13 cellular contexts compared by ENCODE assay signal in the genomic region with DNA sequence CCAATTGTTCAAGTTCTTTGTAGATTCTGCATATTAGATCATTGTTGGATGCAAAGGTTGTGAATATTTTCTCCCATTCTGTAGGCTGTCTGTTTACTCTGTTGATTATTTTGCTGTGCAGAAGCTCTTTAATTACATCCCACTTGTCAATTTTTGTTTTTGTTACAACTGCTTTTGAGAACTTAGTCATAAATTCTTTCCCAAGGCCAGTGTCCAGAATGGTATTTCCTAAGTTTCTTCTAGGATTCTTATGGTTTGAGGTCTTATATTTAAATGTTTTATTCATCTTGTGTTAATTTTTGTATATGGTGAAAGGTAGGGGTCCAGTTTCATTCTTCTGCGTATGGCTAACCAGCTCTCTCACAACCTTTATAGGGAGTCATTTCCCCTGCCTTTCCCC.
A peak's percentile ranks its signal among the peaks of the same experiment; 100 is the strongest.
DNase-seq lines count a peak whose midpoint lies in the region; ATAC-seq and TF ChIP-seq lines count a peak whose summit lies in the region.
"Had no signal": no experiment of that assay in that cellular context is flagged by ENCODE, and none has a peak within 500 bp of the region (broad histone marks: within the 10 kb centered on the region; RNA-seq: fewer than 3 reads in every experiment).

No MANE protein-coding gene starts in this region.

- no peaks in the 10 kb centered on the region for H3K27me3 Mint-ChIP-seq in chondrocyte (ENCODE audit: low read depth)
- H3K27me3 Mint-ChIP-seq: CD4-positive, CD25-positive, alpha-beta regulatory T cell had no signal

- H3K14ac ChIP-seq in IMR-90 (replicated peaks; ENCODE audit: low read depth, low read length): no peak overlapping the region

- H2BK15ac ChIP-seq in IMR-90 (ENCODE audit: low read depth, low read length): no peak overlapping the region

- H3K4me1 Mint-ChIP-seq in chondrocyte (ENCODE audit: low read depth): peaks cover 26% of the 10 kb centered on the region
- H3K4me1 Mint-ChIP-seq: CD4-positive, CD25-positive, alpha-beta regulatory T cell had no signal

- peaks cover 12% of the 10 kb centered on the region for H3K36me3 ChIP-seq in IMR-90 (ENCODE audit: control insufficient read depth, insufficient read depth, low read length)

- no peak overlapping the region for H2AFZ ChIP-seq in IMR-90 (replicated peaks; ENCODE audit: low read length, poor library complexity)

- no peak overlapping the region for H2AK5ac ChIP-seq in IMR-90 (ENCODE audit: low read depth, low read length)

- H3K79me1 ChIP-seq in IMR-90 (ENCODE audit: low read depth in 1 of 2, low read length in 2 of 2): peaks cover 0 to 3% of the 10 kb centered on the region in 2 experiments; a peak in 2 of 4 replicates

- no peak overlapping the region for H2BK20ac ChIP-seq in IMR-90 (ENCODE audit: low read depth, low read length)

- no peak overlapping the region for H3K27ac ChIP-seq in AG04450 (ENCODE audit: low read depth, low read length)
- peak overlapping the region; percentile 29; the same call in 1 of the 2 replicates for H3K27ac ChIP-seq in IMR-90 (ENCODE audit: insufficient read depth, low read length)
- H3K27ac ChIP-seq: 22Rv1; BLaER1 treated with 17β-estradiol and CSF1 and Interleukin-3, amounts not matched to agents 10 nM and 100 nM; HL-60 had no signal

- dilution Hi-C loops in IMR-90 (cut with HindIII; ENCODE audit: low sequenced_read_pairs, unreplicated experiment): no loop called here

- H2BK120ac ChIP-seq in IMR-90 (ENCODE audit: low read depth, low read length): peak overlapping the region; percentile 52; the same call in 1 of the 2 replicates

- no peak overlapping the region for H4K8ac ChIP-seq in IMR-90 (ENCODE audit: low read depth in 2 of 2, low read length in 2 of 2)

- H3K36me3 Mint-ChIP-seq in chondrocyte (ENCODE audit: low read depth): peaks cover 44% of the 10 kb centered on the region

- peaks cover 7% of the 10 kb centered on the region; the same call in 1 of the 2 replicates for H3K4me1 ChIP-seq in IMR-90 (ENCODE audit: control insufficient read depth, insufficient read depth, low read length)
- H3K4me1 ChIP-seq: BLaER1 treated with 17β-estradiol and CSF1 and Interleukin-3, amounts not matched to agents 10 nM and 100 nM had no signal

- no CpG with 5 or more reads among the region's 1 CpG for WGBS in IMR-90 (ENCODE audit: extremely low coverage in 2 of 2, insufficient read length in 1 of 2), 2 experiments

- no peak overlapping the region for H3K9ac ChIP-seq in IMR-90 (ENCODE audit: low read depth, low read length)
- H3K9ac ChIP-seq: BLaER1 treated with 17β-estradiol and CSF1 and Interleukin-3, amounts not matched to agents 10 nM and 100 nM had no signal

- TF ChIP-seq CTCF in AG04450 (IDR thresholded peaks at IDR 0.05; ENCODE audit: low read depth, low read length): no peak
- TF ChIP-seq CTCF in IMR-90 (conservative IDR thresholded peaks at IDR 0.05; ENCODE audit: low read depth, low read length): no peak
- no peak for TF ChIP-seq CTCF in chondrocyte (IDR thresholded peaks at IDR 0.05)
- TF ChIP-seq CTCF in fibroblast of villous mesenchyme (IDR thresholded peaks at IDR 0.05; ENCODE audit: insufficient read depth, low read depth, low read length): no peak

- H3K4me3 Mint-ChIP-seq in chondrocyte (ENCODE audit: unreplicated experiment): no peak overlapping the region
- H3K4me3 Mint-ChIP-seq: CD4-positive, CD25-positive, alpha-beta regulatory T cell had no signal

- TF ChIP-seq POLR2A in IMR-90 (IDR thresholded peaks at IDR 0.05; ENCODE audit: low read depth, low read length): no peak

- peaks cover 7% of the 10 kb centered on the region; the same call in 1 of the 2 replicates for H3K9me3 ChIP-seq in AG04450 (ENCODE audit: control insufficient read depth, insufficient read depth, low read length)
- H3K9me3 ChIP-seq in IMR-90 (ENCODE audit: control insufficient read depth, insufficient read depth, low read length): peaks cover 3% of the 10 kb centered on the region; the same call in 1 of the 2 replicates

- H3K18ac ChIP-seq in IMR-90 (ENCODE audit: low read depth, low read length): peak overlapping the region; percentile 77; the same call in 1 of the 2 replicates

- BruUV-seq in IMR-90 (replicated peaks; lab: Mats Ljungman, UMichigan): no TSS peak

- ATAC-seq in IMR-90 (ENCODE audit: low read depth): peak; percentile 84
- ATAC-seq in HG03045 (IDR thresholded peaks at IDR 0.05; ENCODE audit: unreplicated experiment): no peak

- no peaks in the 10 kb centered on the region for H3K9me1 ChIP-seq in IMR-90 (ENCODE audit: insufficient read depth, low read length)

- no peak overlapping the region for H3K23ac ChIP-seq in IMR-90 (ENCODE audit: low read depth, low read length)

- peaks cover 38% of the 10 kb centered on the region for H3K9me3 Mint-ChIP-seq in chondrocyte (ENCODE audit: low read depth)

- intact Hi-C loops in IMR-90 (cut with micrococcal nuclease): no loop called here

- in situ Hi-C loops in IMR-90 (cut with MboI; ENCODE audit: low sequenced_read_pairs): no loop called here

- H3K27ac Mint-ChIP-seq in chondrocyte (ENCODE audit: unreplicated experiment): peak overlapping the region; percentile 28
- H3K27ac Mint-ChIP-seq: CD4-positive, CD25-positive, alpha-beta regulatory T cell had no signal

- H4K5ac ChIP-seq in IMR-90 (ENCODE audit: low read depth, low read length): no peak overlapping the region

- H2BK5ac ChIP-seq in IMR-90 (ENCODE audit: low read depth, low read length, poor library complexity, severe bottlenecking): peak overlapping the region; percentile 69

- CTCF ChIA-PET in AG04450 (lab: Charles Lee): no interaction called here
- CTCF ChIA-PET in IMR-90 (lab: Yijun Ruan, JAX): interaction anchor here (0.6 kb wide), 1 partner anchor 180 kb away, joined by 4 read pairs; no protein-coding TSS in a partner anchor

- H3K4me2 ChIP-seq in IMR-90 (ENCODE audit: low read depth, low read length): peak overlapping the region; percentile 46; the same call in 1 of the 2 replicates
- H3K4me2 ChIP-seq: BLaER1 treated with 17β-estradiol and CSF1 and Interleukin-3, amounts not matched to agents 10 nM and 100 nM had no signal

- H3K27me3 ChIP-seq in AG04450 (ENCODE audit: control insufficient read depth, insufficient read depth, low read length) (no peaks in the 10 kb centered on the region), IMR-90 (ENCODE audit: control insufficient read depth, insufficient read depth, low read length) (no peaks in the 10 kb centered on the region)
- H3K27me3 ChIP-seq: BLaER1 treated with 17β-estradiol and CSF1 and Interleukin-3, amounts not matched to agents 10 nM and 100 nM had no signal

- H3K4me3 ChIP-seq in AG04450 (ENCODE audit: low read depth, low read length): no peak overlapping the region
- no peak overlapping the region for H3K4me3 ChIP-seq in IMR-90 (ENCODE audit: insufficient read depth, low read depth, low read length)
- H3K4me3 ChIP-seq in fibroblast of villous mesenchyme (ENCODE audit: low read depth, low read length): no peak overlapping the region
- H3K4me3 ChIP-seq: BLaER1 treated with 17β-estradiol and CSF1 and Interleukin-3, amounts not matched to agents 10 nM and 100 nM had no signal

- POLR2A ChIA-PET in AG04450 (lab: Yijun Ruan, JAX) (no interaction called here), IMR-90 (lab: Charles Lee; ENCODE audit: unreplicated experiment) (no interaction called here)

- DNase-seq in AG04450 (ENCODE audit: low read depth, low spot score) (peak; percentile 30), IMR-90 (peak; percentile 70), chondrocyte (ENCODE audit: low spot score) (no peak), fibroblast of villous mesenchyme (ENCODE audit: low read depth) (peak; percentile 59), NCI-H2081 treated with DMSO at 0.1 percent for 48 hours (lab: John Stamatoyannopoulos, UW) (no peak), NCI-H69 (lab: John Stamatoyannopoulos, UW) (no peak)
- DNase-seq in activated naive CD4-positive, alpha-beta T cell treated with Interleukin-2 at 50 U/mL for 16 hours: no peak
- DNase-seq: CD4-positive, CD25-positive, alpha-beta regulatory T cell; HCEC 1CT had no signal

- H4K20me1 ChIP-seq in IMR-90 (ENCODE audit: insufficient read depth, low read length): no peaks in the 10 kb centered on the region
- H4K20me1 ChIP-seq: BLaER1 treated with 17β-estradiol and CSF1 and Interleukin-3, amounts not matched to agents 10 nM and 100 nM had no signal

- H3K4ac ChIP-seq in IMR-90 (ENCODE audit: low read depth, low read length): no peak overlapping the region

- no peak overlapping the region for H2AK9ac ChIP-seq in IMR-90 (replicated peaks; ENCODE audit: low read depth, low read length, poor library complexity)

- no peak overlapping the region for H4K91ac ChIP-seq in IMR-90 (ENCODE audit: insufficient read depth, low read depth, low read length)

- TF ChIP-seq RAD21 in IMR-90 (IDR thresholded peaks at IDR 0.05; ENCODE audit: low read length): no peak

- no peak overlapping the region for H3K56ac ChIP-seq in IMR-90 (ENCODE audit: extremely low read depth, insufficient read depth, low read length)

TF ChIP-seq in IMR-90, 13 proteins besides CTCF, POLR2A, EP300 and RAD21 (continues in another document):
- no peak for TF ChIP-seq CHD1 (IDR thresholded peaks at IDR 0.05; ENCODE audit: low read depth, low read length)
- no peak for TF ChIP-seq FOS (IDR thresholded peaks at IDR 0.05; ENCODE audit: low read depth, low read length)
- TF ChIP-seq MAZ (IDR thresholded peaks at IDR 0.05; ENCODE audit: borderline replicate concordance, low read depth, low read length): no peak
- TF ChIP-seq CEBPB (IDR thresholded peaks at IDR 0.05; ENCODE audit: low read depth, low read length): no peak
- no peak for TF ChIP-seq MAFK (IDR thresholded peaks at IDR 0.05; ENCODE audit: low read depth, low read length)
- no peak for TF ChIP-seq RFX5 (IDR thresholded peaks at IDR 0.05; ENCODE audit: low read depth, low read length)
- no peak for TF ChIP-seq RCOR1 (IDR thresholded peaks at IDR 0.05; ENCODE audit: insufficient replicate concordance, low read length)
- TF ChIP-seq SMC3 (IDR thresholded peaks at IDR 0.05; ENCODE audit: low read depth, low read length): no peak
- TF ChIP-seq NFE2L2 (IDR thresholded peaks at IDR 0.05; ENCODE audit: low read depth, low read length): no peak
- no peak for TF ChIP-seq BHLHE40 (IDR thresholded peaks at IDR 0.05; ENCODE audit: low read depth, low read length)
- TF ChIP-seq, protein P1, sequence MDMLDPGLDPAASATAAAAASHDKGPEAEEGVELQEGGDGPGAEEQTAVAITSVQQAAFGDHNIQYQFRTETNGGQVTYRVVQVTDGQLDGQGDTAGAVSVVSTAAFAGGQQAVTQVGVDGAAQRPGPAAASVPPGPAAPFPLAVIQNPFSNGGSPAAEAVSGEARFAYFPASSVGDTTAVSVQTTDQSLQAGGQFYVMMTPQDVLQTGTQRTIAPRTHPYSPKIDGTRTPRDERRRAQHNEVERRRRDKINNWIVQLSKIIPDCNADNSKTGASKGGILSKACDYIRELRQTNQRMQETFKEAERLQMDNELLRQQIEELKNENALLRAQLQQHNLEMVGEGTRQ (IDR thresholded peaks at IDR 0.05; ENCODE audit: low read depth, low read length): no peak

Comparison
In these comparisons a context has a peak if more than half of its experiments do, and no peak if none do; other contexts are left out.
1. DNase-seq: peak in AG04450 (single experiment), IMR-90 (single experiment) and fibroblast of villous mesenchyme (single experiment); none in chondrocyte (single experiment), activated naive CD4-positive, alpha-beta T cell treated with Interleukin-2 at 50 U/mL for 16 hours (single experiment), NCI-H2081 treated with DMSO at 0.1 percent for 48 hours (single experiment) and NCI-H69 (single experiment).